In the genomic region with DNA sequence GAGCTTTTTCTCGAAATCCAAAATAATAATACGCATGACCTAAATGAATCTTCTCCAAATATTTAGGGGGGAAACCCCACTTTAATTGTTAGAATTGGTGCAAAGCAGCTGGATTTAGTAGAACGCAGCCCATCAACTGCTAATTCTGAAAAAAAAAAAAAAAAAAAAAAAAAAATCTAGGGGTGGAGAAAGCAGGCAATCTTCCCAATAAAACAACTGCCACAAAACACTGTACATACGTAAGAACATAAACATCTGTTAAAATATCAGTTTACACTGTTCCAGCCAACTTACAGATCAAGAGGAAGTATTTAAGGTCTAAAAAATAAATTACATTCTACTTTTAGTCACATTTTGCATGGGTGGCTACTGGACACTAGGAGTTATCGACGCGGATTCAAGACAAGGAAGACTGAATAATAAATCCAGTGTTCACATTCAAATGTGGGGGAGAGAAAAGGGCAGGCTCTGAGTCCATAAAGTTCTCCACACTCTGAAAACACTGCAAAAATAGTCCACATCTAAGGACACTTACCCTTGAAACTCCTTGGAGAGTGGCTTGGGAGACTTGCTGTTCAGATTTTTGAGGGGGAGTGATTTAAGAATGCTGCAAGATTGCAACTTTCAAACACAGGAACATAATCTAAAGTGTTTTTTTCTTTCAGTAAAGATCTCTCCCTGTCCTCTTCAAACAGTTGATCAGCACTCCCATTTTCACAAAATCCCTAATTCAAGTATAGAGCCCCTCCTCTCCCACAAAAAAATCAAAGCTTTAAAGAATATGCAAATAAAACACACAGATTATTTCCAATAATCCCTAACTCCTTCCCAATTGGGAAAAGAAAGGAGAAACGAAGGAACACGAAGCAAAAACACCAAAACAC, we compare ENCODE assay signal across 8 cellular contexts. TPM values are rescaled to one million over a fixed set of nuclear protein-coding genes. Genes with fewer than 3 reads are reported as not detected.
A peak's percentile ranks its signal among the peaks of the same experiment; 100 is the strongest.
DNase-seq lines count a peak whose midpoint lies in the region; ATAC-seq and TF ChIP-seq lines count a peak whose summit lies in the region.

No MANE protein-coding gene starts in this region.

- H3K4me1 ChIP-seq in lower lobe of right lung: peaks cover 44% of the 10 kb centered on the region
- peaks cover 0 to 46% (median 19%) of the 10 kb centered on the region in 4 donors for H3K4me1 ChIP-seq in tibial artery

- no peaks in the 10 kb centered on the region for H3K9me3 ChIP-seq in lower lobe of right lung
- H3K9me3 ChIP-seq in tibial artery: no peaks in the 10 kb centered on the region

- peak overlapping the region; percentile 84 for H3K4me3 ChIP-seq in LNCaP clone FGC (ENCODE audit: low read depth, low read length)
- peak overlapping the region; percentile 99 for H3K4me3 ChIP-seq in brain microvascular endothelial cell (ENCODE audit: low read depth, low read length)
- peak overlapping the region; percentile 93 for H3K4me3 ChIP-seq in lower lobe of right lung
- peak overlapping the region; percentile 85 to 86 for H3K4me3 ChIP-seq in tibial artery

- H3K27ac ChIP-seq in brain microvascular endothelial cell (peak overlapping the region; percentile 99), lower lobe of right lung (peak overlapping the region; percentile 99), tibial artery (peak overlapping the region; percentile 98 to 99)

- H3K27me3 ChIP-seq in brain microvascular endothelial cell (replicated peaks) (no peaks in the 10 kb centered on the region), lower lobe of right lung (ENCODE audit: low read depth) (no peaks in the 10 kb centered on the region), tibial artery (no peaks in the 10 kb centered on the region)

- DNase-seq in DMS 273 (lab: John Stamatoyannopoulos, UW; ENCODE audit: unreplicated experiment) (peak; percentile 73), LNCaP clone FGC (ENCODE audit: low read depth) (peak; percentile 40), brain microvascular endothelial cell (no peak), lower lobe of right lung (no peak), tibial artery (no peak), HUDEP-2 (lab: John Stamatoyannopoulos, UW; ENCODE audit: unreplicated experiment in 76 of 76) (no peak), D341Med (ENCODE audit: low spot score) (no peak)

- in situ Hi-C loops in brain microvascular endothelial cell (cut with HindIII; ENCODE audit: low pct_ligation_motif_present, low sequenced_read_pairs): no loop called here

- intact Hi-C loops in lower lobe of right lung (cut with DNase I): loop anchor here (10.0 kb wide), 1 partner anchor 60 kb away; no protein-coding TSS in a partner anchor
- intact Hi-C loops in tibial artery (cut with DNase I; ENCODE audit: low total_unique reads): loop anchor here (10.0 kb wide), 1 partner anchor 70 kb away; no protein-coding TSS in a partner anchor

- TF ChIP-seq CTCF in LNCaP clone FGC (IDR thresholded peaks at IDR 0.05; ENCODE audit: control insufficient read depth, extremely low read depth, insufficient read depth): no peak
- no peak for TF ChIP-seq CTCF in brain microvascular endothelial cell (IDR thresholded peaks at IDR 0.05; ENCODE audit: low read depth, low read length, missing control alignments)
- TF ChIP-seq CTCF in lower lobe of right lung (IDR thresholded peaks at IDR 0.05): no peak
- TF ChIP-seq CTCF in tibial artery (IDR thresholded peaks at IDR 0.05): no peak

- ATAC-seq in lower lobe of right lung (no peak), GM21515 (IDR thresholded peaks at IDR 0.05; ENCODE audit: unreplicated experiment) (no peak)

- peaks cover 6% of the 10 kb centered on the region for H3K36me3 ChIP-seq in brain microvascular endothelial cell (replicated peaks)
- H3K36me3 ChIP-seq in lower lobe of right lung: peaks cover 12% of the 10 kb centered on the region
- peaks cover 0 to 6% (median 0%) of the 10 kb centered on the region in 3 donors for H3K36me3 ChIP-seq in tibial artery

RNA-seq across cellular contexts. Expression of gene APPBP2, which starts 1.3 kb away (rescaled TPM):
- total RNA-seq in lower lobe of right lung: 49.4 TPM

Comparison
In these comparisons a context has a peak if more than half of its experiments do, and no peak if none do; other contexts are left out.
1. DNase-seq: peak in DMS 273 (single experiment) and LNCaP clone FGC (single experiment); none in brain microvascular endothelial cell (single experiment), lower lobe of right lung (single experiment), tibial artery (0 of 2), HUDEP-2 (0 of 76) and D341Med (single experiment).
2. Peak in every context shown above with its lines, with median percentiles within 50 percentile points of each other: H3K4me3 ChIP-seq and H3K27ac ChIP-seq.